In the genomic region with DNA sequence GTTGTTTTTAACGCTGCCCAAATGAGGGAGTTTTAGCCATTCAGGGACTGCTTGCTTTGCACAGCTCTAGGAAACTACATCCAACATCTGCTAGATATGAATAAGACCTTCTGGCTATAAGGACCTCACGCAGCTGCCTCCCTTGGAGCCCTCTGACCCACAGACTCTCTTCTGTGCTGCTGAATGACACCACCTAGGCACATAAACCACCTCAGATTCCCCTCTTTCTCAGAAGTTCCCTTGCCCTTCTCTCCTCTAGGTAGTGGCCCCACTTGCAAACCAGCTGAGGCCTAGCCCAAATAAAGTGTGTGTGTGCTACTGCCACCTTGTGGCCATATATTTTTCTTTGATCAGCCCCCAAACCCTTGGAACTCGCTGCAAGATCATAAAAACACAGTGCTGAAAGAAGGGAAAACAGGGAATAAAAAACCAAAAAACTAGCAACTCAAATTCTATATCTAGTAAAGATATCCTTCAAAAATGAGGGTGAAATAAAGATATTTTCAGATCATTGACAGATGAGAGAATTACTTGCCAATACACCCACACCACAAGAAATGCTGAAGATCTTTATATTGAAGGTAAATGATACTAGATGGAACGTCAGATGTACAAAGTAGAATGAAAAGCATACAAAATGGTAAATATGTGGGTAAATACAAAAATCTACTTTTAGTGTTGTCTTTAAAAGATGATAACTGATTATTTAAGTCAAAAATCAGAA, we compare ENCODE assay signal across 8 cellular contexts.
DNase-seq lines count a peak whose midpoint lies in the region; ATAC-seq and TF ChIP-seq lines count a peak whose summit lies in the region.

No MANE protein-coding gene starts in this region.

- no peak overlapping the region for H3K4me3 Mint-ChIP-seq in activated naive CD8-positive, alpha-beta T cell treated with anti-CD3 and anti-CD28 coated beads, Interleukin-2, amount 10 ng/mL, durations not matched to agents 7 days and 5 days

- H3K27me3 ChIP-seq in RWPE2 (ENCODE audit: insufficient read depth, poor library complexity, severe bottlenecking) = no peaks in the 10 kb centered on the region
- no peaks in the 10 kb centered on the region for H3K27me3 ChIP-seq in iPS DF 6.9 (ENCODE audit: control insufficient read depth, insufficient read depth, low read length)

- no peak overlapping the region for H3K4me3 ChIP-seq in RWPE2 (ENCODE audit: severe bottlenecking)
- H3K4me3 ChIP-seq in iPS DF 6.9 (ENCODE audit: low read length) = no peak overlapping the region

- no peaks in the 10 kb centered on the region for H3K36me3 Mint-ChIP-seq in activated naive CD8-positive, alpha-beta T cell treated with anti-CD3 and anti-CD28 coated beads, Interleukin-2, amount 10 ng/mL, durations not matched to agents 7 days and 5 days

- H3K9me3 Mint-ChIP-seq in activated naive CD8-positive, alpha-beta T cell treated with anti-CD3 and anti-CD28 coated beads, Interleukin-2, amount 10 ng/mL, durations not matched to agents 7 days and 5 days = no peaks in the 10 kb centered on the region

- H3K27ac ChIP-seq in RWPE2 (ENCODE audit: poor library complexity, severe bottlenecking) (no peak overlapping the region), iPS DF 6.9 (ENCODE audit: low read length) (no peak overlapping the region)

- POLR2A ChIA-PET in activated naive CD8-positive, alpha-beta T cell treated with anti-CD3 and anti-CD28 coated beads, Interleukin-2, amount 10 ng/mL, durations not matched to agents 7 days and 5 days (lab: Charles Lee) = no interaction called here

- H3K9me3 ChIP-seq in RWPE2 (ENCODE audit: severe bottlenecking) = no peaks in the 10 kb centered on the region
- no peaks in the 10 kb centered on the region for H3K9me3 ChIP-seq in iPS DF 6.9 (ENCODE audit: control insufficient read depth, insufficient read depth, low read length)

- DNase-seq in EH (ENCODE audit: low read depth) (peak; percentile 51), RWPE2 (ENCODE audit: low spot score) (no peak), iPS DF 6.9 (ENCODE audit: low read depth, low spot score) (peak; percentile 64), cerebellum (ENCODE audit: low spot score) (no peak)
- DNase-seq in activated naive CD8-positive, alpha-beta T cell treated with anti-CD3 and anti-CD28 coated beads, Interleukin-2, amount 10 ng/mL, durations not matched to agents 7 days and 5 days = peak; percentile 28
- peak; percentile 39 for DNase-seq in stimulated activated CD4-positive, alpha-beta T cell treated with anti-CD3 and anti-CD28 coated beads, Interleukin-15, amount 100 ng/mL, for 24 hours

- H3K27ac Mint-ChIP-seq in activated naive CD8-positive, alpha-beta T cell treated with anti-CD3 and anti-CD28 coated beads, Interleukin-2, amount 10 ng/mL, durations not matched to agents 7 days and 5 days = no peak overlapping the region

- H3K4me1 ChIP-seq in RWPE2 (ENCODE audit: insufficient read depth, poor library complexity, severe bottlenecking) = no peaks in the 10 kb centered on the region
- no peaks in the 10 kb centered on the region for H3K4me1 ChIP-seq in iPS DF 6.9 (ENCODE audit: control insufficient read depth, insufficient read depth, low read length)

- peak; percentile 97 for ATAC-seq in GM19395 (IDR thresholded peaks at IDR 0.05; ENCODE audit: unreplicated experiment)
- peak; percentile 97 for ATAC-seq in HG03354 (IDR thresholded peaks at IDR 0.05; ENCODE audit: poor library complexity, severe bottlenecking, unreplicated experiment)
- ATAC-seq in RWPE2 (ENCODE audit: low read depth) = peak; percentile 73
- ATAC-seq in activated naive CD8-positive, alpha-beta T cell treated with anti-CD3 and anti-CD28 coated beads, Interleukin-2, amount 10 ng/mL, durations not matched to agents 7 days and 5 days (ENCODE audit: low read depth) = peak; percentile 61

- no peaks in the 10 kb centered on the region for H3K27me3 Mint-ChIP-seq in activated naive CD8-positive, alpha-beta T cell treated with anti-CD3 and anti-CD28 coated beads, Interleukin-2, amount 10 ng/mL, durations not matched to agents 7 days and 5 days

- no CpG with 5 or more reads among the region's 4 CpGs for WGBS in iPS DF 6.9 (ENCODE audit: insufficient coverage, insufficient read length)

- peak; percentile 92 for TF ChIP-seq CTCF in RWPE2 (IDR thresholded peaks at IDR 0.05; ENCODE audit: poor library complexity, severe bottlenecking)

- H3K36me3 ChIP-seq in RWPE2 (ENCODE audit: low read depth) = no peaks in the 10 kb centered on the region
- no peaks in the 10 kb centered on the region for H3K36me3 ChIP-seq in iPS DF 6.9 (ENCODE audit: control insufficient read depth, insufficient read depth, low read length)

- H3K4me1 Mint-ChIP-seq in activated naive CD8-positive, alpha-beta T cell treated with anti-CD3 and anti-CD28 coated beads, Interleukin-2, amount 10 ng/mL, durations not matched to agents 7 days and 5 days = no peaks in the 10 kb centered on the region

Comparison
In these comparisons a context has a peak if more than half of its experiments do, and no peak if none do; other contexts are left out.
1. DNase-seq: peak in EH (single experiment), activated naive CD8-positive, alpha-beta T cell treated with anti-CD3 and anti-CD28 coated beads, Interleukin-2, amount 10 ng/mL, durations not matched to agents 7 days and 5 days (single experiment), iPS DF 6.9 (single experiment) and stimulated activated CD4-positive, alpha-beta T cell treated with anti-CD3 and anti-CD28 coated beads, Interleukin-15, amount 100 ng/mL, for 24 hours (single experiment); none in RWPE2 (single experiment) and cerebellum (single experiment).
2. Peak in every context shown above with its lines, with median percentiles within 50 percentile points of each other: ATAC-seq.